Comparison of ENCODE assay signal across 1 cellular context in genomic region chr6:31388916-31389801, GRCh38.
TF ChIP-seq lines count a peak whose summit lies in the region.

No MANE protein-coding gene starts in this region.

TF ChIP-seq in HEK293, 187 proteins besides CTCF, POLR2A, EP300 and RAD21:
- TF ChIP-seq REST (tag by site-specific recombination; IDR thresholded peaks at IDR 0.05) = 0 out of 2 replicates have a peak, but pooled peaks have one; percentile 21
